In genomic region chrX:150880808-150881165, GRCh38 we compare ENCODE assay signal across 13 cellular contexts. TPM values are rescaled to one million over a fixed set of nuclear protein-coding genes. Genes with fewer than 3 reads are reported as not detected.
A peak's percentile ranks its signal among the peaks of the same experiment; 100 is the strongest.
DNase-seq lines count a peak whose midpoint lies in the region; ATAC-seq and TF ChIP-seq lines count a peak whose summit lies in the region.
"Had no signal": no experiment of that assay in that cellular context is flagged by ENCODE, and none has a peak within 500 bp of the region (broad histone marks: within the 10 kb centered on the region; RNA-seq: fewer than 3 reads in every experiment).

No MANE protein-coding gene starts in this region.

- H3K4me3 ChIP-seq in GM06990 (replicated peaks; ENCODE audit: low read depth, low read length): no peak overlapping the region
- H3K4me3 ChIP-seq in left ventricle myocardium inferior: no peak overlapping the region
- H3K4me3 ChIP-seq: PC-9 had no signal

- H3K9me3 ChIP-seq in left ventricle myocardium inferior (replicated peaks): no peaks in the 10 kb centered on the region

- ATAC-seq in GM18867 (IDR thresholded peaks at IDR 0.05; ENCODE audit: unreplicated experiment) (peak; percentile 10), HG03066 (IDR thresholded peaks at IDR 0.05; ENCODE audit: low read depth, unreplicated experiment) (peak; percentile 14)
- ATAC-seq in activated naive CD8-positive, alpha-beta T cell treated with anti-CD3 and anti-CD28 coated beads, Interleukin-2, amount 10 ng/mL, durations not matched to agents 7 days and 5 days (ENCODE audit: low read depth): peak; percentile 89

- no peak overlapping the region for H3K27ac ChIP-seq in left ventricle myocardium inferior (replicated peaks)
- H3K27ac ChIP-seq: parathyroid adenoma, PC-9 had no signal

- H3K27me3 Mint-ChIP-seq in activated naive CD8-positive, alpha-beta T cell treated with anti-CD3 and anti-CD28 coated beads, Interleukin-2, amount 10 ng/mL, durations not matched to agents 7 days and 5 days: no peaks in the 10 kb centered on the region
- H3K27me3 Mint-ChIP-seq: CD4-positive, alpha-beta T cell had no signal

- peak; percentile 28 for DNase-seq in GM06990 (ENCODE audit: extremely low read depth, insufficient read length)
- DNase-seq in activated naive CD8-positive, alpha-beta T cell treated with anti-CD3 and anti-CD28 coated beads, Interleukin-2, amount 10 ng/mL, durations not matched to agents 7 days and 5 days: no peak
- DNase-seq in iPS-NIHi11 (ENCODE audit: low spot score): no peak
- DNase-seq in RKO (ENCODE audit: low spot score): no peak
- DNase-seq in left ventricle myocardium inferior: no peak
- DNase-seq: CD4-positive, alpha-beta T cell; NCI-H1048; NCI-H2227 treated with DMSO at 0.1 percent for 48 hours; PC-9; stimulated activated CD4-positive, alpha-beta T cell treated with anti-CD3 and anti-CD28 coated beads, Interleukin-12 subunit alpha, Interleukin-12 subunit beta, amount 100 ng/mL, for 4 hours had no signal

- no peaks in the 10 kb centered on the region for H3K36me3 ChIP-seq in GM06990 (ENCODE audit: control insufficient read depth, insufficient read depth, low read length)
- H3K36me3 ChIP-seq in left ventricle myocardium inferior: no peaks in the 10 kb centered on the region

- peaks cover 7% of the 10 kb centered on the region for H3K4me1 ChIP-seq in left ventricle myocardium inferior
- H3K4me1 ChIP-seq: parathyroid adenoma had no signal

- peaks cover 2% of the 10 kb centered on the region for H3K9me3 Mint-ChIP-seq in activated naive CD8-positive, alpha-beta T cell treated with anti-CD3 and anti-CD28 coated beads, Interleukin-2, amount 10 ng/mL, durations not matched to agents 7 days and 5 days
- H3K9me3 Mint-ChIP-seq: CD4-positive, alpha-beta T cell had no signal

- POLR2A ChIA-PET in activated naive CD8-positive, alpha-beta T cell treated with anti-CD3 and anti-CD28 coated beads, Interleukin-2, amount 10 ng/mL, durations not matched to agents 7 days and 5 days (lab: Charles Lee): interaction anchor here (1.4 to 1.6 kb wide), 3 partner anchors 17 to 102 kb away, joined by 4 to 5 read pairs (median 4); partner anchors contain the start of gene HMGB3

- H3K27me3 ChIP-seq in GM06990 (replicated peaks; ENCODE audit: control insufficient read depth, insufficient read depth, low read length) (no peaks in the 10 kb centered on the region), left ventricle myocardium inferior (ENCODE audit: low read depth) (no peaks in the 10 kb centered on the region)

- intact Hi-C loops in left ventricle myocardium inferior (cut with micrococcal nuclease): no loop called here

- peaks cover 10% of the 10 kb centered on the region for H3K36me3 Mint-ChIP-seq in activated naive CD8-positive, alpha-beta T cell treated with anti-CD3 and anti-CD28 coated beads, Interleukin-2, amount 10 ng/mL, durations not matched to agents 7 days and 5 days

- peaks cover 27% of the 10 kb centered on the region for H3K4me1 Mint-ChIP-seq in activated naive CD8-positive, alpha-beta T cell treated with anti-CD3 and anti-CD28 coated beads, Interleukin-2, amount 10 ng/mL, durations not matched to agents 7 days and 5 days

- peak overlapping the region; percentile 79 for H3K27ac Mint-ChIP-seq in activated naive CD8-positive, alpha-beta T cell treated with anti-CD3 and anti-CD28 coated beads, Interleukin-2, amount 10 ng/mL, durations not matched to agents 7 days and 5 days
- H3K27ac Mint-ChIP-seq: CD4-positive, alpha-beta T cell had no signal

- no peak for TF ChIP-seq CTCF in GM06990 (IDR thresholded peaks at IDR 0.05; ENCODE audit: insufficient read depth, low read length, poor library complexity, severe bottlenecking)
- no peak for TF ChIP-seq CTCF in left ventricle myocardium inferior (IDR thresholded peaks at IDR 0.05; ENCODE audit: borderline replicate concordance)

- H3K4me3 Mint-ChIP-seq in activated naive CD8-positive, alpha-beta T cell treated with anti-CD3 and anti-CD28 coated beads, Interleukin-2, amount 10 ng/mL, durations not matched to agents 7 days and 5 days: peak overlapping the region; percentile 55
- H3K4me3 Mint-ChIP-seq: CD4-positive, alpha-beta T cell had no signal

RNA-seq across cellular contexts. Expression of gene CD99L2, which starts 17.7 kb away (rescaled TPM):
- 10 to 100 TPM; 18.5 to 19.6 TPM for total RNA-seq in activated naive CD8-positive, alpha-beta T cell treated with anti-CD3 and anti-CD28 coated beads, Interleukin-2, amount 10 ng/mL, durations not matched to agents 7 days and 5 days
- total RNA-seq in left ventricle myocardium inferior: 68.1 TPM

Comparison
In these comparisons a context has a peak if more than half of its experiments do, and no peak if none do; other contexts are left out.
1. ATAC-seq: peak in every context shown above with its lines; median percentile 89 in activated naive CD8-positive, alpha-beta T cell treated with anti-CD3 and anti-CD28 coated beads, Interleukin-2, amount 10 ng/mL, durations not matched to agents 7 days and 5 days; 14 in HG03066; 10 in GM18867.